18 cellular contexts compared by ENCODE assay signal in genomic region chrX:133543654-133544053, GRCh38.
"Had no signal": no experiment of that assay in that cellular context is flagged by ENCODE, and none has a peak within 500 bp of the region (broad histone marks: within the 10 kb centered on the region; RNA-seq: fewer than 3 reads in every experiment).

No MANE protein-coding gene starts in this region.

- H3K4me1 ChIP-seq: prostate gland, sigmoid colon, vagina had no signal

- H3K27ac ChIP-seq: prostate gland, thoracic aorta, vagina had no signal

- H3K36me3 ChIP-seq: prostate gland, sigmoid colon, thoracic aorta, vagina had no signal

- ATAC-seq: activated CD8-positive, alpha-beta T cell treated with anti-CD3 and anti-CD28 coated beads, Interleukin-2, amount 10 ng/mL, durations not matched to agents 7 days and 5 days; natural killer cell treated with Interleukin-12 subunit alpha and Interleukin-12 subunit beta and Interleukin-15 and Interleukin-18, amount 100 ng/mL, for 72 hours; T-helper 17 cell; WTC11 had no signal

- FAIRE-seq: colon had no signal

- H3K9me3 ChIP-seq: prostate gland, sigmoid colon, thoracic aorta, vagina had no signal

- H3K27me3 ChIP-seq: sigmoid colon, vagina had no signal

- H3K4me3 ChIP-seq: prostate gland, sigmoid colon, thoracic aorta, vagina had no signal

- DNase-seq: activated CD4-positive, alpha-beta T cell treated with anti-CD3 and anti-CD28 coated beads for 48 hours; activated CD8-positive, alpha-beta memory T cell treated with anti-CD3 and anti-CD28 coated beads, Interleukin-2, amount 50 U/mL, for 48 hours; activated CD8-positive, alpha-beta T cell treated with anti-CD3 and anti-CD28 coated beads, Interleukin-2, amount 10 ng/mL, durations not matched to agents 7 days and 5 days; activated naive CD4-positive, alpha-beta T cell; aorta; erythroblast; left colon; nucleus accumbens; sigmoid colon; stimulated activated CD4-positive, alpha-beta T cell treated with anti-CD3 and anti-CD28 coated beads, Interleukin-4, amount 100 ng/mL, for 1 hour; stimulated activated CD8-positive, alpha-beta memory T cell treated with anti-CD3 and anti-CD28 coated beads, Interleukin-4, amount 100 ng/mL, for 48 hours; T-helper 17 cell had no signal
